In the genomic region with DNA sequence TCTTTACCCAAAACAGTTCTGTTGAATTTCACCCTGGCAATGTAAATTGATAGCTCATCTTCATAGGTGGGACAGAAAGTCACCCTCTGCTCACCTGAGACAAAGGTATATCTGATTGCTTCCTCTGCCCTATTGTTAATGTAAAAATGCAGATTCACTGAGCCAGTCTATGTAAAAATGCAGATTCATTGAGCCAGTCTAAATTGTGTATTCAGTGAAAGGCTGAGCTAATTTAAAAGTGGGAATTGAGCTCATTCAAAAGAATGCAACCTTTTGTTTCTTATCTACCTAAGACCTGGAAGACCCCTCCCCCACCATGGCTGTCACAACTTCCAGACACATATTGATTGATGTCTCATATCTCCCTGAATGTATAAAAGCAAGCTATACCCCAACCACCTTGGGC, we compare ENCODE assay signal across 16 cellular contexts.
"Had no signal": no experiment of that assay in that cellular context is flagged by ENCODE, and none has a peak within 500 bp of the region (broad histone marks: within the 10 kb centered on the region; RNA-seq: fewer than 3 reads in every experiment).

No MANE protein-coding gene starts in this region.

- H3K4me3 Mint-ChIP-seq: activated naive CD8-positive, alpha-beta T cell treated with anti-CD3 and anti-CD28 coated beads, Interleukin-2, amount 10 ng/mL, durations not matched to agents 7 days and 5 days; stimulated activated effector memory CD8-positive, alpha-beta T cell treated with anti-CD3 and anti-CD28 coated beads, Interleukin-12 subunit alpha, Interleukin-12 subunit beta, amount 100 ng/mL, for 72 hours had no signal

- ATAC-seq: left lobe of liver; stimulated activated effector memory CD8-positive, alpha-beta T cell treated with anti-CD3 and anti-CD28 coated beads, Interleukin-12 subunit alpha, Interleukin-12 subunit beta, amount 100 ng/mL, for 72 hours had no signal

- H3K27ac Mint-ChIP-seq: activated naive CD8-positive, alpha-beta T cell treated with anti-CD3 and anti-CD28 coated beads, Interleukin-2, amount 10 ng/mL, durations not matched to agents 7 days and 5 days; naive B cell; stimulated activated effector memory CD8-positive, alpha-beta T cell treated with anti-CD3 and anti-CD28 coated beads, Interleukin-12 subunit alpha, Interleukin-12 subunit beta, amount 100 ng/mL, for 72 hours had no signal

- H3K9ac ChIP-seq: parathyroid adenoma had no signal

- H3K9me3 ChIP-seq: breast epithelium, thoracic aorta had no signal

- H3K27ac ChIP-seq: breast epithelium, parathyroid adenoma, thoracic aorta had no signal

- DNase-seq: activated CD4-positive, alpha-beta T cell treated with anti-CD3 and anti-CD28 coated beads, Interleukin-2, amount 50 U/mL, for 1 hour; activated CD4-positive, CD25-positive, alpha-beta regulatory T cell; activated CD8-positive, alpha-beta memory T cell treated with anti-CD3 and anti-CD28 coated beads for 24 hours; activated naive CD8-positive, alpha-beta T cell treated with anti-CD3 and anti-CD28 coated beads, Interleukin-2, amount 10 ng/mL, durations not matched to agents 7 days and 5 days; aorta; cerebellar nuclear complex; effector CD8-positive, alpha-beta T cell; foreskin fibroblast; mammary epithelial cell; naive B cell; stimulated activated CD4-positive, alpha-beta T cell treated with anti-CD3 and anti-CD28 coated beads, Interleukin-12 subunit alpha, Interleukin-12 subunit beta, amount 100 ng/mL, for 4 hours had no signal

- H3K4me1 Mint-ChIP-seq: activated naive CD8-positive, alpha-beta T cell treated with anti-CD3 and anti-CD28 coated beads, Interleukin-2, amount 10 ng/mL, durations not matched to agents 7 days and 5 days; stimulated activated effector memory CD8-positive, alpha-beta T cell treated with anti-CD3 and anti-CD28 coated beads, Interleukin-12 subunit alpha, Interleukin-12 subunit beta, amount 100 ng/mL, for 72 hours had no signal

- H3K4me1 ChIP-seq: breast epithelium, parathyroid adenoma had no signal

- H2AFZ ChIP-seq: parathyroid adenoma had no signal

- H3K27me3 Mint-ChIP-seq: naive B cell had no signal

- H3K4me3 ChIP-seq: breast epithelium, thoracic aorta had no signal

- H3K36me3 ChIP-seq: breast epithelium, thoracic aorta had no signal

- H3K9me3 Mint-ChIP-seq: activated naive CD8-positive, alpha-beta T cell treated with anti-CD3 and anti-CD28 coated beads, Interleukin-2, amount 10 ng/mL, durations not matched to agents 7 days and 5 days; naive B cell; stimulated activated effector memory CD8-positive, alpha-beta T cell treated with anti-CD3 and anti-CD28 coated beads, Interleukin-12 subunit alpha, Interleukin-12 subunit beta, amount 100 ng/mL, for 72 hours had no signal

- H3K27me3 ChIP-seq: breast epithelium had no signal
